Comparison of ENCODE assay signal across 8 cellular contexts in the genomic region with DNA sequence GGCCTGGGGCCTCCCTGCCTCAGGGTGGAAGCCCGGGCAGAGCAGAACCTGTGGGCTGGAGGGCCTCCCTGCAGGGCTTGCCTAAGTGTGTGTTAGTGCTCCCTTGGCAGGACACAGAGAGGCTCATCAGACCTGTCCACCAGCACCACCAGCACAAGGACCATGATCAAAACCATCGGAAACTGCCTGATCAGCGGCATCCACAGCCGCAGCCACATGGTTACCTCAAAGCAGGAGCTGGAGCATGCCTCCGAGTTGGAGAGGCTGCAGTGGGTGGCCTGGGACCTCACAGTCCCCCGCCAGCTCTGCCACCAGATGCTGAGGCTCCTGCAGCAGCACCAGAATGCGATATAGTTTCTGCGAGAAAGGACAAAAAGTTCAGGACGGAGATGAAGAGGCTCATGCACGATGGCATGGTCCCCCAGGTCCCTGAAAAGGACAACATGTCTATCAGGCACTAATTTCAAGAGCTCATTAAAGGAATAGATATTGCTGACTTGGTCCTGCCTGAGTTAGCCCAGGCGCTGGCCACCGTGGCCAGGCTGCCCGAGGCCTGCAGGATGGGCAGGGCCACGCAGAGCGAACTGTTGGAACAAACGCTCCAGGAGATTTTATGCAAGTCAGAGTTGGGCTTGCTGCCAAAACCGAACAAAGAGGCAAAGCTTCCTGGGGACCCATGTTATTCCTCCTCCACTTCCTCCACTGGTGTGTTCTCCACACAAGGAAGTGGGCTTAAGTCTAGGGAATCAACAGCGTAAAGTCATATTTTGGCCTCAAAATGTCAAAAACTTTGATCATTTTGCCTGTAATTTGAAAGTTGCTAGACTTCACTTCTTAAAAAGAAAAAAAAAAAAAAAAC.
DNase-seq lines count a peak whose midpoint lies in the region; ATAC-seq and TF ChIP-seq lines count a peak whose summit lies in the region.

No MANE protein-coding gene starts in this region.

- H3K36me3 ChIP-seq in body of pancreas (replicated peaks in 1 of 2; ENCODE audit: insufficient read depth in 1 of 2, low read depth in 2 of 2) (no peaks in the 10 kb centered on the region), upper lobe of left lung (no peaks in the 10 kb centered on the region), WERI-Rb-1 (no peaks in the 10 kb centered on the region)

- no peak for TF ChIP-seq EP300 in upper lobe of left lung (IDR thresholded peaks at IDR 0.05)

- peaks cover 10% of the 10 kb centered on the region for H3K4me1 ChIP-seq in body of pancreas
- peaks cover 9 to 26% (median 17%) of the 10 kb centered on the region in 4 donors for H3K4me1 ChIP-seq in upper lobe of left lung

- 62 to 66% methylated on average over 18 of the region's 18 CpGs for WGBS in body of pancreas, 2 donors
- 43 to 58% methylated on average over 14 to 18 of the region's 18 CpGs for WGBS in upper lobe of left lung, 2 donors

- H3K4me3 ChIP-seq in body of pancreas (no peak overlapping the region), upper lobe of left lung (no peak overlapping the region), coronary artery (no peak overlapping the region), WERI-Rb-1 (ENCODE audit: low read depth, low read length) (no peak overlapping the region)

- H3K27me3 ChIP-seq in body of pancreas (no peaks in the 10 kb centered on the region), upper lobe of left lung (no peaks in the 10 kb centered on the region), WERI-Rb-1 (ENCODE audit: insufficient read depth, low read depth, severe bottlenecking) (no peaks in the 10 kb centered on the region)

- H3K9me3 ChIP-seq in body of pancreas = no peaks in the 10 kb centered on the region
- no peaks in the 10 kb centered on the region for H3K9me3 ChIP-seq in upper lobe of left lung
- peaks cover 4% of the 10 kb centered on the region for H3K9me3 ChIP-seq in WERI-Rb-1 (ENCODE audit: severe bottlenecking)

- ATAC-seq in body of pancreas (peak; percentile 79), left colon (peak; percentile 95), upper lobe of left lung (ENCODE audit: low FRiP score in 2 of 2) (peak; percentile 44 to 71)

- intact Hi-C loops in body of pancreas (cut with DNase I) = no loop called here
- intact Hi-C loops in left colon (cut with DNase I, micrococcal nuclease) = no loop called here

- peak; percentile 47 for DNase-seq in NCI-H2196 (lab: John Stamatoyannopoulos, UW; ENCODE audit: unreplicated experiment)
- no peak for DNase-seq in NCI-H2196 treated with DMSO at 0.1 percent for 48 hours (lab: John Stamatoyannopoulos, UW; ENCODE audit: unreplicated experiment)
- DNase-seq in body of pancreas = peak; percentile 69 to 81 (median 78)
- DNase-seq in left colon = peak; percentile 85 to 88
- DNase-seq in upper lobe of left lung = peak; percentile 78 to 86
- DNase-seq in coronary artery (ENCODE audit: low spot score) = no peak
- DNase-seq in HCEC 1CT = no peak
- no peak for DNase-seq in WERI-Rb-1

- peak in 1 of 3 donors; percentile 9 for TF ChIP-seq POLR2A in body of pancreas (IDR thresholded peaks at IDR 0.05)
- no peak for TF ChIP-seq POLR2A in upper lobe of left lung (IDR thresholded peaks at IDR 0.05)

- H3K27ac ChIP-seq in body of pancreas (peak overlapping the region in 3 of 4 donors; percentile 8 to 66 (median 54)), upper lobe of left lung (peak overlapping the region in 3 of 4 donors; percentile 41 to 65 (median 49)), coronary artery (peak overlapping the region in 1 of 2 donors; percentile 55), WERI-Rb-1 (no peak overlapping the region)

- TF ChIP-seq CTCF in body of pancreas (IDR thresholded peaks at IDR 0.05) (no peak), upper lobe of left lung (IDR thresholded peaks at IDR 0.05) (no peak), coronary artery (IDR thresholded peaks at IDR 0.05) (no peak), WERI-Rb-1 (IDR thresholded peaks at IDR 0.05; ENCODE audit: low read depth, low read length) (no peak)

Comparison
In these comparisons a context has a peak if more than half of its experiments do, and no peak if none do; other contexts are left out.
1. DNase-seq: peak in NCI-H2196 (single experiment), body of pancreas (4 of 4), left colon (2 of 2) and upper lobe of left lung (2 of 2); none in NCI-H2196 treated with DMSO at 0.1 percent for 48 hours (single experiment), coronary artery (single experiment), HCEC 1CT (single experiment) and WERI-Rb-1 (single experiment).
2. Peak in every context shown above with its lines, with median percentiles within 50 percentile points of each other: ATAC-seq.